10 cellular contexts compared by ENCODE assay signal in the genomic region with DNA sequence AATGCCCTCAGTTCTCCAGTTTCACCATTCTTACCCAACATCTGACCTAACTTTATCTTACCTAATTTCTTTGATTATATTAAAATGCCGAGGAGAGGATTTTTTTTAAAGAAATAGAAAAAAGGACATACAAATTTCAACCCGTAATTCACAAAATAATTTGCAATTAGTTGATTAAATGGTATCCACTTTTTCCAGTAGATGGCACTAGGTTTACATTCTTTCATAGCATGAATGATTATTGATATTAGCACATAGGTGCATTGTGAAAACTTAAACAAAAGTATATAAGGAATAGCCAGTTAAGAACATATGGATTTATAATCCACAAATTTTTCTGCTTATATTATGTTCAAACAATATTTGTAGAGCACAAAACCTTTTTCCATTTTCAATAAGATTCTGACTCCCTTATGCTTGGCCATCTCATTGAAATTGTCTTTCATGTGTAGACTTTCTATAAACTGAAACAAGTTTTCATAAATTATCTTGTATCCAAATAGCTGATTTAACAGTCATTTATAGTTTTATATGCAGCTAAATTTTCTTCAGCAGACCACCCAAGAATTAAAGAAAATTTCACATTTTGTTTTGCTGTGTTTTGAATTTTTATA. TPM values are rescaled to one million over a fixed set of nuclear protein-coding genes. Genes with fewer than 3 reads are reported as not detected.
DNase-seq lines count a peak whose midpoint lies in the region; ATAC-seq and TF ChIP-seq lines count a peak whose summit lies in the region.
"Had no signal": no experiment of that assay in that cellular context is flagged by ENCODE, and none has a peak within 500 bp of the region (broad histone marks: within the 10 kb centered on the region; RNA-seq: fewer than 3 reads in every experiment).

No MANE protein-coding gene starts in this region.

- H3K9me3 ChIP-seq in left ventricle myocardium inferior (replicated peaks) (no peaks in the 10 kb centered on the region), Peyer's patch (no peaks in the 10 kb centered on the region)

- no peak for DNase-seq in left ventricle myocardium inferior
- DNase-seq in Right ventricle myocardium inferior (ENCODE audit: missing footprints) = no peak
- DNase-seq in Peyer's patch = no peak
- DNase-seq in fibroblast of the aortic adventitia (ENCODE audit: low read depth) = peak; percentile 60
- no peak for DNase-seq in occipital lobe (lab: John Stamatoyannopoulos, UW)
- DNase-seq in globus pallidus (ENCODE audit: low spot score) = no peak
- DNase-seq in left cardiac atrium = no peak
- DNase-seq: effector memory CD8-positive, alpha-beta T cell had no signal

- no peak for TF ChIP-seq POLR2A in Peyer's patch (IDR thresholded peaks at IDR 0.05)

- intact Hi-C loops in left ventricle myocardium inferior (cut with micrococcal nuclease) = no loop called here
- intact Hi-C loops in Right ventricle myocardium inferior (cut with DNase I) = loop anchor here (10.0 kb wide), 1 partner anchor 361 kb away; no protein-coding TSS in a partner anchor
- intact Hi-C loops in left cardiac atrium (cut with DNase I) = no loop called here

- TF ChIP-seq CTCF in left ventricle myocardium inferior (IDR thresholded peaks at IDR 0.05; ENCODE audit: borderline replicate concordance) (peak; percentile 49), Peyer's patch (IDR thresholded peaks at IDR 0.05) (peak in 5 of 6 experiments; percentile 11 to 52 (median 41)), fibroblast of the aortic adventitia (IDR thresholded peaks at IDR 0.05; ENCODE audit: insufficient read depth, low read length) (peak; percentile 45)

- H3K4me1 ChIP-seq in left ventricle myocardium inferior = peaks cover 14% of the 10 kb centered on the region
- no peaks in the 10 kb centered on the region for H3K4me1 ChIP-seq in Peyer's patch

- no peak for ATAC-seq in Right ventricle myocardium inferior
- no peak for ATAC-seq in GM18870 (IDR thresholded peaks at IDR 0.05; ENCODE audit: unreplicated experiment)
- ATAC-seq in left cardiac atrium = no peak
- ATAC-seq: effector memory CD8-positive, alpha-beta T cell had no signal

- H3K27ac ChIP-seq in left ventricle myocardium inferior (replicated peaks) = no peak overlapping the region
- no peak overlapping the region for H3K27ac ChIP-seq in Peyer's patch
- H3K27ac ChIP-seq: skin epidermis had no signal

- H3K4me3 ChIP-seq in left ventricle myocardium inferior = no peak overlapping the region
- H3K4me3 ChIP-seq in Peyer's patch = no peak overlapping the region
- no peak overlapping the region for H3K4me3 ChIP-seq in fibroblast of the aortic adventitia (ENCODE audit: low read depth, low read length)
- H3K4me3 ChIP-seq: skin epidermis had no signal

- no peaks in the 10 kb centered on the region for H3K36me3 ChIP-seq in left ventricle myocardium inferior
- no peaks in the 10 kb centered on the region for H3K36me3 ChIP-seq in Peyer's patch

- H3K27me3 ChIP-seq in left ventricle myocardium inferior (ENCODE audit: low read depth) (no peaks in the 10 kb centered on the region), Peyer's patch (no peaks in the 10 kb centered on the region)

RNA-seq across cellular contexts. Expression of gene MSRB3, which starts 35.3 kb away (rescaled TPM):
- total RNA-seq in left ventricle myocardium inferior (125 TPM), Right ventricle myocardium inferior (148 TPM), Peyer's patch (10 to 100 TPM in 2 of 4 donors, 1 to 10 TPM in 2; 2.8 to 14.9 (median 9.3) TPM), fibroblast of the aortic adventitia (ENCODE audit: low replicate concordance) (36.8 and 55.1 TPM in 2 replicates), occipital lobe (3.9 TPM), left cardiac atrium (100 to 1,000 TPM; 146 to 151 TPM)
